In the genomic region with DNA sequence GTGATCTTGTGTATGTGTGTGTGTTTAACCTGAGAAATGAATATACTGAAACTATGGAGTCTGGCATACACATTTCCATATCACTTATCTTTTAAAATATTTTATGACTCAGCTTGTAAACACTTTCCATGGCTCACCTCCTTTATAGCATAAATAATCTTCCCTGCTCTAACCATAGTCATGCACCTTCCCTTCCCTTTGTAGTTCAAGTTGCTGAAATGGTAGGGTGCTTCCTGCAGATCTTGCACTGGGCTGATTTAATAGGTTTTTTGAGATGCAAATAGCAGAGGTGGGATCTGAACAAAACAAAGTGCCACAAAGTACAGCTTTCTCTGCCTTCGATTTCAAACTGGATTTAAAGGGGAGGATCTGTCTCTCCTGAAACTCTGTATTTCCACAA, we compare ENCODE assay signal across 18 cellular contexts.
DNase-seq lines count a peak whose midpoint lies in the region; ATAC-seq and TF ChIP-seq lines count a peak whose summit lies in the region.
"Had no signal": no experiment of that assay in that cellular context is flagged by ENCODE, and none has a peak within 500 bp of the region (broad histone marks: within the 10 kb centered on the region; RNA-seq: fewer than 3 reads in every experiment).

No MANE protein-coding gene starts in this region.

- H3K9ac ChIP-seq in HUES64 (ENCODE audit: low read depth, low read length): no peak overlapping the region; the same call in 1 of the 2 replicates
- H3K9ac ChIP-seq in endodermal cell (ENCODE audit: extremely low read depth, low read length, poor library complexity, severe bottlenecking): no peak overlapping the region

- intact Hi-C loops in Calu3 (cut with micrococcal nuclease; ENCODE audit: unreplicated experiment) (loop anchor here (5.0 to 10.0 kb wide), 3 partner anchors 242 to 504 kb away; no protein-coding TSS in a partner anchor), MCF 10A (cut with micrococcal nuclease) (loop anchor here (1.0 kb wide), 1 partner anchor 504 kb away; no protein-coding TSS in a partner anchor)

- no peaks in the 10 kb centered on the region for H3K36me3 ChIP-seq in HUES64 (ENCODE audit: insufficient read depth, low read length)
- no peaks in the 10 kb centered on the region for H3K36me3 ChIP-seq in endodermal cell (ENCODE audit: control insufficient read depth, insufficient read depth, low read length)
- H3K36me3 ChIP-seq: HAP-1 had no signal

- H3K4me3 Mint-ChIP-seq in Calu3 (ENCODE audit: low read depth, unreplicated experiment) (no peak overlapping the region), endodermal cell (no peak overlapping the region), HFFc6 (no peak overlapping the region), MCF 10A (ENCODE audit: unreplicated experiment) (no peak overlapping the region), T-cell (no peak overlapping the region)
- H3K4me3 Mint-ChIP-seq: CD4-positive, CD25-positive, alpha-beta regulatory T cell had no signal

- H3K27ac Mint-ChIP-seq in Calu3 (ENCODE audit: unreplicated experiment) (peak overlapping the region; percentile 76), endodermal cell (no peak overlapping the region), HFFc6 (no peak overlapping the region), MCF 10A (ENCODE audit: low read depth, unreplicated experiment) (no peak overlapping the region), T-cell (no peak overlapping the region)
- H3K27ac Mint-ChIP-seq: CD4-positive, CD25-positive, alpha-beta regulatory T cell had no signal

- POLR2A ChIA-PET in MCF 10A (lab: Yijun Ruan, JAX): interaction anchor here (1.6 kb wide), 1 partner anchor 9 kb away, joined by 5 read pairs; no protein-coding TSS in a partner anchor
- POLR2A ChIA-PET in T-cell (lab: Charles Lee): no interaction called here

- no TSS peak for BruUV-seq in Calu3 (replicated peaks; lab: Mats Ljungman, UMichigan)
- no TSS peak for BruUV-seq in MCF 10A (replicated peaks; lab: Mats Ljungman, UMichigan)

- H3K4me1 ChIP-seq in HUES64 (ENCODE audit: insufficient read depth, low read length) (peaks cover 36% of the 10 kb centered on the region), endodermal cell (ENCODE audit: control insufficient read depth, insufficient read depth, low read length) (peaks cover 6% of the 10 kb centered on the region)
- H3K4me1 ChIP-seq: A549, HAP-1 had no signal

- DNase-seq in Calu3: no peak
- DNase-seq in endodermal cell: peak; percentile 46
- peak; percentile 35 for DNase-seq in iPS-NIHi7 (ENCODE audit: extremely low spot score)
- no peak for DNase-seq in HFFc6
- DNase-seq in MCF 10A (ENCODE audit: unreplicated experiment): no peak
- DNase-seq in T-cell: no peak
- DNase-seq: CD4-positive, CD25-positive, alpha-beta regulatory T cell; NCI-H1105 treated with DMSO at 0.1 percent for 48 hours; NCI-H187; NCI-H446 treated with DMSO at 0.1 percent for 48 hours; NCI-H774; SHP77 had no signal

- H3K27me3 Mint-ChIP-seq in Calu3 (ENCODE audit: unreplicated experiment) (no peaks in the 10 kb centered on the region), endodermal cell (ENCODE audit: insufficient read depth) (peaks cover 4% of the 10 kb centered on the region), HFFc6 (ENCODE audit: insufficient read depth) (no peaks in the 10 kb centered on the region; the same call in 1 of the 2 replicates), MCF 10A (ENCODE audit: insufficient read depth, unreplicated experiment) (no peaks in the 10 kb centered on the region), T-cell (no peaks in the 10 kb centered on the region)
- H3K27me3 Mint-ChIP-seq: CD4-positive, CD25-positive, alpha-beta regulatory T cell had no signal

- H3K4me3 ChIP-seq in HUES64 (ENCODE audit: low read length) (no peak overlapping the region), endodermal cell (ENCODE audit: low read length) (no peak overlapping the region)
- H3K4me3 ChIP-seq: A549, HAP-1, K562 had no signal

- H3K27me3 ChIP-seq in HUES64 (ENCODE audit: insufficient read depth, low read length) (no peaks in the 10 kb centered on the region), endodermal cell (ENCODE audit: control insufficient read depth, insufficient read depth, low read length, poor library complexity, severe bottlenecking) (no peaks in the 10 kb centered on the region)

- ATAC-seq in GM21515 (IDR thresholded peaks at IDR 0.05; ENCODE audit: unreplicated experiment) (no peak), T-cell (replicated peaks in 1 of 4) (no peak)
- ATAC-seq: A549, K562, SK-N-SH treated with all-trans-retinoic acid at 6 μM for 48 hours had no signal

- H3K27ac ChIP-seq in HUES64 (ENCODE audit: low read depth, low read length): peak overlapping the region; percentile 78; the same call in 1 of the 2 replicates
- H3K27ac ChIP-seq in endodermal cell (ENCODE audit: low read depth, low read length): no peak overlapping the region
- H3K27ac ChIP-seq: A549 had no signal

- CTCF ChIA-PET in Calu3 (lab: Charles Lee): no interaction called here
- CTCF ChIA-PET in MCF 10A (lab: Yijun Ruan, JAX): interaction anchor here (0.6 to 2.0 kb wide), 4 partner anchors 12 to 503 kb away, joined by 3 to 4 read pairs (median 4); no protein-coding TSS in a partner anchor
- CTCF ChIA-PET in T-cell (lab: Charles Lee): no interaction called here

- H3K4me1 Mint-ChIP-seq in Calu3 (ENCODE audit: low read depth, unreplicated experiment) (peaks cover 34% of the 10 kb centered on the region), endodermal cell (peaks cover 33% of the 10 kb centered on the region), HFFc6 (ENCODE audit: low read depth) (no peaks in the 10 kb centered on the region), MCF 10A (ENCODE audit: insufficient read depth, unreplicated experiment) (peaks cover 22% of the 10 kb centered on the region), T-cell (no peaks in the 10 kb centered on the region)
- H3K4me1 Mint-ChIP-seq: CD4-positive, CD25-positive, alpha-beta regulatory T cell had no signal

- H3K36me3 Mint-ChIP-seq in Calu3 (ENCODE audit: insufficient read depth, unreplicated experiment) (no peaks in the 10 kb centered on the region), endodermal cell (ENCODE audit: low read depth) (peaks cover 9% of the 10 kb centered on the region), HFFc6 (ENCODE audit: low read depth) (no peaks in the 10 kb centered on the region), MCF 10A (ENCODE audit: insufficient read depth, unreplicated experiment) (no peaks in the 10 kb centered on the region), T-cell (no peaks in the 10 kb centered on the region)
- H3K36me3 Mint-ChIP-seq: CD4-positive, CD25-positive, alpha-beta regulatory T cell had no signal

- H3K9me3 Mint-ChIP-seq in Calu3 (ENCODE audit: low read depth, unreplicated experiment): peaks cover 9% of the 10 kb centered on the region
- peaks cover 32% of the 10 kb centered on the region for H3K9me3 Mint-ChIP-seq in endodermal cell
- peaks cover 62% of the 10 kb centered on the region for H3K9me3 Mint-ChIP-seq in HFFc6
- no peaks in the 10 kb centered on the region for H3K9me3 Mint-ChIP-seq in MCF 10A (ENCODE audit: unreplicated experiment)
- H3K9me3 Mint-ChIP-seq in T-cell: peaks cover 0 to 5% (median 0%) of the 10 kb centered on the region in 3 donors

- TF ChIP-seq CTCF in Calu3 (IDR thresholded peaks at IDR 0.05; ENCODE audit: unreplicated experiment): no peak
- TF ChIP-seq CTCF in endodermal cell (conservative IDR thresholded peaks at IDR 0.05): no peak
- TF ChIP-seq CTCF in HFFc6 (IDR thresholded peaks at IDR 0.05): no peak
- no peak for TF ChIP-seq CTCF in MCF 10A (IDR thresholded peaks at IDR 0.05; ENCODE audit: unreplicated experiment)

- H3K9me3 ChIP-seq in HUES64 (ENCODE audit: insufficient read depth, low read depth, low read length): no peaks in the 10 kb centered on the region
- H3K9me3 ChIP-seq in endodermal cell (ENCODE audit: control insufficient read depth, low read length): peaks cover 18% of the 10 kb centered on the region
- H3K9me3 ChIP-seq: HAP-1 had no signal

- WGBS in HUES64: 15% methylated on average over 1 of the region's 1 CpG
- WGBS in endodermal cell (ENCODE audit: insufficient coverage in 1 of 2, insufficient read length in 1 of 2), 2 experiments: 60 to 67% methylated on average over 1 of the region's 1 CpG

Comparison
In these comparisons a context has a peak if more than half of its experiments do, and no peak if none do; other contexts are left out.
1. DNase-seq: peak in endodermal cell (single experiment) and iPS-NIHi7 (single experiment); none in Calu3 (single experiment), HFFc6 (single experiment), MCF 10A (single experiment) and T-cell (0 of 34).